In the genomic region with DNA sequence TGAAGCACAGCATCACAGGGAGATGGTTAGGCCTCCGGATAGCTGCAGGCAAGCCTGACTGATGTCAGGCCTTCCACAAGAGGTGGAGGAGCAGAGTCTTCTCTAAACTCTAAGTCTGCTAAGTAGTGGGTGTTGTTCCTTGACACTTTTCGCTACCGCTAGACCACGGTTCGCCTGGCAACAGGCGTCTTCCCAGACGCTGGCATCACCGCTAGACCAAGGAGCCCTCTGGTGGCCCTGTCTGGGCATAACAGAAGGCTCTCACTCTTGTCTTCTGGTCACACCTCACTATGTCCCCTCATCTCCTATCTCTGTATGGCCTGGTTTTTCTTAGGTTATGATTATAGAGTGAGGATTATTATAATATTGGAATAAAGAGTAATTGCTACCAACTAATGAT, we compare ENCODE assay signal across 7 cellular contexts. TPM values are rescaled to one million over a fixed set of nuclear protein-coding genes. Genes with fewer than 3 reads are reported as not detected.
A peak's percentile ranks its signal among the peaks of the same experiment; 100 is the strongest.
DNase-seq lines count a peak whose midpoint lies in the region; ATAC-seq and TF ChIP-seq lines count a peak whose summit lies in the region.
"Not testable (repeated sequence)": the region's sequence is repeated elsewhere in the genome, so short reads cannot be mapped to it uniquely, and the experiment has no call there.

No MANE protein-coding gene starts in this region.

- H3K27me3 Mint-ChIP-seq in effector memory CD8-positive, alpha-beta T cell = peaks cover 15 to 39% of the 10 kb centered on the region in 2 donors

- peak; percentile 17 for ATAC-seq in effector memory CD8-positive, alpha-beta T cell (replicated peaks)

- peaks cover 83% of the 10 kb centered on the region for H3K27me3 ChIP-seq in neutrophil

- POLR2A ChIA-PET in OCI-LY7 (lab: Charles Lee) = not testable (repeated sequence)

- not testable (repeated sequence) for H3K36me3 Mint-ChIP-seq in effector memory CD8-positive, alpha-beta T cell (ENCODE audit: insufficient read depth)

- not testable (repeated sequence) for H3K9me3 Mint-ChIP-seq in effector memory CD8-positive, alpha-beta T cell

- H3K4me2 ChIP-seq in OCI-LY7 (ENCODE audit: low read length) = not testable (repeated sequence)

- CTCF ChIA-PET in OCI-LY7 (lab: Charles Lee; ENCODE audit: unreplicated experiment) = not testable (repeated sequence)

- not testable (repeated sequence) for H3K4me3 ChIP-seq in OCI-LY7 (ENCODE audit: low read depth, low read length, poor library complexity, severe bottlenecking); WI38 (ENCODE audit: low read depth, low read length); foreskin fibroblast (ENCODE audit: low read depth in 1 of 2, low read length in 2 of 2); neutrophil (ENCODE audit: low read depth in 1 of 2, low read length in 1 of 2)

- H3K27ac ChIP-seq in C4-2B; OCI-LY7 (ENCODE audit: low read depth, low read length, poor library complexity, severe bottlenecking); neutrophil: not testable (repeated sequence)

- not testable (repeated sequence) for H3K4me3 Mint-ChIP-seq in effector memory CD8-positive, alpha-beta T cell

- H3K36me3 ChIP-seq in OCI-LY7 (ENCODE audit: insufficient read depth, low read length); neutrophil: not testable (repeated sequence)

- H3K79me2 ChIP-seq in OCI-LY7 (ENCODE audit: insufficient read depth, low read depth, low read length) = not testable (repeated sequence)

- BruUV-seq in OCI-LY7 (replicated peaks; lab: Mats Ljungman, UMichigan) = not testable (repeated sequence)

- TF ChIP-seq CTCF in C4-2B (conservative IDR thresholded peaks at IDR 0.05) = peak; percentile 57
- peak; percentile 64 for TF ChIP-seq CTCF in GM12873 (IDR thresholded peaks at IDR 0.05; ENCODE audit: insufficient read depth, low read depth, low read length, missing control alignments)
- TF ChIP-seq CTCF in OCI-LY7 (conservative IDR thresholded peaks at IDR 0.05; ENCODE audit: low read length) = peak; percentile 69
- peak; percentile 34; the same call in 1 of the 2 replicates for TF ChIP-seq CTCF in WI38 (IDR thresholded peaks at IDR 0.05; ENCODE audit: low read depth, low read length)
- peak; percentile 10 for TF ChIP-seq CTCF in foreskin fibroblast (IDR thresholded peaks at IDR 0.05; ENCODE audit: low read depth, low read length)
- TF ChIP-seq CTCF in neutrophil (IDR thresholded peaks at IDR 0.05) = peak; percentile 54

- H3K4me1 Mint-ChIP-seq in effector memory CD8-positive, alpha-beta T cell (ENCODE audit: low read depth in 2 of 2) = not testable (repeated sequence)

- not testable (repeated sequence) for DNase-seq in OCI-LY7 (ENCODE audit: low spot score); foreskin fibroblast
- peak; percentile 21 to 61 (median 30) for DNase-seq in effector memory CD8-positive, alpha-beta T cell

- H3K27ac Mint-ChIP-seq in effector memory CD8-positive, alpha-beta T cell = peak overlapping the region in 1 of 2 donors; percentile 61

- H3K9me2 ChIP-seq in OCI-LY7 (ENCODE audit: insufficient read depth, low read length) = not testable (repeated sequence)

- not testable (repeated sequence) for H3K9me3 ChIP-seq in OCI-LY7 (ENCODE audit: low read length); neutrophil

- intact Hi-C loops in OCI-LY7 (cut with micrococcal nuclease; ENCODE audit: unreplicated experiment) = not testable (repeated sequence)

- H4K20me1 ChIP-seq in OCI-LY7 (ENCODE audit: insufficient read depth, low read length) = not testable (repeated sequence)

- not testable (repeated sequence) for H3K4me1 ChIP-seq in OCI-LY7 (ENCODE audit: insufficient read depth, low read length, poor library complexity, severe bottlenecking); neutrophil (ENCODE audit: control insufficient read depth in 1 of 2, insufficient read depth in 1 of 2, low read depth in 1 of 2, low read length in 1 of 2)

- not testable (repeated sequence) for H2AFZ ChIP-seq in OCI-LY7 (ENCODE audit: low read length)

RNA-seq across cellular contexts. Expression of gene HLA-B, which starts 17.1 kb away (rescaled TPM):
- total RNA-seq in OCI-LY7 (2014; rRNA removed; shearing (Covaris generic)) = 223 and 258 TPM in 2 replicates
- 238 and 309 TPM in 2 replicates for total RNA-seq in OCI-LY7 (2022)

RNA-seq across cellular contexts. Expression of gene MICA, which starts 29.3 kb away (rescaled TPM):
- 11.9 and 15.3 TPM in 2 replicates for total RNA-seq in OCI-LY7 (2014; rRNA removed; shearing (Covaris generic))
- 8.3 and 9.9 TPM in 2 replicates for total RNA-seq in OCI-LY7 (2022)

Comparison
In these comparisons a context has a peak if more than half of its experiments do, and no peak if none do; other contexts are left out.
1. CTCF ChIP-seq: peak in every context shown above with its lines; median percentile 69 in OCI-LY7; 64 in GM12873; 57 in C4-2B; 54 in neutrophil; 34 in WI38; 10 in foreskin fibroblast.